1 cellular context compared by ENCODE assay signal in genomic region chr17:3256575-3256974, GRCh38.
A peak's percentile ranks its signal among the peaks of the same experiment; 100 is the strongest.
TF ChIP-seq lines count a peak whose summit lies in the region.

No MANE protein-coding gene starts in this region.

TF ChIP-seq in H1, 55 proteins besides CTCF, POLR2A, EP300 and RAD21:
- TF ChIP-seq YY1 (IDR thresholded peaks at IDR 0.05; ENCODE audit: low read depth, low read length) (0 out of 2 replicates have a peak, but pooled peaks have one; percentile 24), POLR2AphosphoS5 (IDR thresholded peaks at IDR 0.05; ENCODE audit: low read depth, low read length) (no peak), BRCA1 (IDR thresholded peaks at IDR 0.05; ENCODE audit: low read depth, low read length) (no peak)
